8 cellular contexts compared by ENCODE assay signal in genomic region chr16:67537636-67538591, GRCh38. TPM values are rescaled to one million over a fixed set of nuclear protein-coding genes. Genes with fewer than 3 reads are reported as not detected.
DNase-seq lines count a peak whose midpoint lies in the region; ATAC-seq and TF ChIP-seq lines count a peak whose summit lies in the region.

No MANE protein-coding gene starts in this region.

- DNase-seq in PC-3 (no peak), left cardiac atrium (peak; percentile 84), T1000 (lab: John Stamatoyannopoulos, UW) (no peak), HK-2 (ENCODE audit: unreplicated experiment) (no peak), pons (ENCODE audit: low spot score) (no peak)
- DNase-seq in activated naive CD4-positive, alpha-beta T cell treated with anti-CD3 and anti-CD28 coated beads, Interleukin-2, amount 50 U/mL, for 72 hours (ENCODE audit: low spot score in 2 of 2) = peak; percentile 48 to 80

- BruUV-seq in PC-3 (replicated peaks; lab: Mats Ljungman, UMichigan) = no TSS peak

- no peak overlapping the region for H2AFZ ChIP-seq in PC-3 (ENCODE audit: low read length)

- CTCF ChIA-PET in PC-3 (lab: Charles Lee) = no interaction called here

- POLR2A ChIA-PET in PC-3 (lab: Charles Lee; ENCODE audit: unreplicated experiment) = no interaction called here

- H3K36me3 Mint-ChIP-seq in activated naive CD4-positive, alpha-beta T cell treated with anti-CD3 and anti-CD28 coated beads, Interleukin-2, amount 50 U/mL, for 72 hours = peaks cover 0 to 20% of the 10 kb centered on the region in 2 donors

- H3K27ac ChIP-seq in PC-3 (ENCODE audit: low read length) = no peak overlapping the region
- peak overlapping the region; percentile 65 for H3K27ac ChIP-seq in rectal smooth muscle tissue (ENCODE audit: low read depth, low read length)

- peak overlapping the region; percentile 75 for H3K4me2 ChIP-seq in PC-3 (ENCODE audit: low read length)

- H3K27ac Mint-ChIP-seq in activated naive CD4-positive, alpha-beta T cell treated with anti-CD3 and anti-CD28 coated beads, Interleukin-2, amount 50 U/mL, for 72 hours = no peak overlapping the region

- H3K9me2 ChIP-seq in PC-3 (replicated peaks; ENCODE audit: low read length) = no peaks in the 10 kb centered on the region

- 0 out of 2 replicates have a peak overlapping the region, but pooled peaks have one; percentile 22 for H3K9ac ChIP-seq in PC-3 (ENCODE audit: low read length)
- peak overlapping the region; percentile 45 for H3K9ac ChIP-seq in rectal smooth muscle tissue (ENCODE audit: low read length)

- H3K4me3 ChIP-seq in PC-3 (ENCODE audit: low read length) = peak overlapping the region; percentile 56; the same call in 1 of the 2 replicates
- peak overlapping the region; percentile 70 for H3K4me3 ChIP-seq in rectal smooth muscle tissue (ENCODE audit: low read length)

- H4K20me1 ChIP-seq in PC-3 (ENCODE audit: low read length) = no peaks in the 10 kb centered on the region

- peaks cover 12% of the 10 kb centered on the region; the same call in 1 of the 2 replicates for H3K36me3 ChIP-seq in PC-3 (ENCODE audit: low read depth, low read length)
- peaks cover 19% of the 10 kb centered on the region for H3K36me3 ChIP-seq in rectal smooth muscle tissue (ENCODE audit: control insufficient read depth, insufficient read depth, low read length)

- no peaks in the 10 kb centered on the region for H3F3A ChIP-seq in PC-3 (ENCODE audit: low read length, unreplicated experiment)

- peaks cover 9% of the 10 kb centered on the region; the same call in 1 of the 2 replicates for H3K4me1 ChIP-seq in PC-3 (ENCODE audit: insufficient read depth, low read length)
- H3K4me1 ChIP-seq in rectal smooth muscle tissue (ENCODE audit: control insufficient read depth, insufficient read depth, low read length) = peaks cover 6% of the 10 kb centered on the region

- no peaks in the 10 kb centered on the region for H3K9me3 ChIP-seq in PC-3 (ENCODE audit: low read length)

- ATAC-seq in GM19025 (IDR thresholded peaks at IDR 0.05; ENCODE audit: low read depth, unreplicated experiment) = peak; percentile 45
- ATAC-seq in PC-3 = peak; percentile 7; the same call in 1 of the 2 replicates
- peak; percentile 61 to 67 for ATAC-seq in activated naive CD4-positive, alpha-beta T cell treated with anti-CD3 and anti-CD28 coated beads, Interleukin-2, amount 50 U/mL, for 72 hours
- ATAC-seq in left cardiac atrium = peak; percentile 60 to 64

- no peaks in the 10 kb centered on the region for H3K27me3 ChIP-seq in PC-3 (ENCODE audit: low read length)
- H3K27me3 ChIP-seq in rectal smooth muscle tissue (ENCODE audit: control insufficient read depth, insufficient read depth, low read length) = no peaks in the 10 kb centered on the region

- intact Hi-C loops in PC-3 (cut with micrococcal nuclease) = no loop called here
- intact Hi-C loops in left cardiac atrium (cut with DNase I) = no loop called here

- no peak for TF ChIP-seq CTCF in PC-3 (conservative IDR thresholded peaks at IDR 0.05; ENCODE audit: low read depth, low read length)

- no peaks in the 10 kb centered on the region for H3K9me3 Mint-ChIP-seq in activated naive CD4-positive, alpha-beta T cell treated with anti-CD3 and anti-CD28 coated beads, Interleukin-2, amount 50 U/mL, for 72 hours

- peaks cover 7% of the 10 kb centered on the region; the same call in 1 of the 2 replicates for H3K79me2 ChIP-seq in PC-3 (ENCODE audit: low read length)

RNA-seq across cellular contexts. Expression of gene RIPOR1, which starts 9.3 kb away (rescaled TPM):
- 14.8 and 30.8 TPM in 2 replicates for total RNA-seq in PC-3 (2014; rRNA removed)
- 10 to 100 TPM; 34.1 to 41.4 TPM for total RNA-seq in activated naive CD4-positive, alpha-beta T cell treated with anti-CD3 and anti-CD28 coated beads, Interleukin-2, amount 50 U/mL, for 72 hours
- total RNA-seq in left cardiac atrium = 10 to 100 TPM; 66.2 to 80.9 TPM

RNA-seq across cellular contexts. Expression of gene CTCF, which starts 24.4 kb away (rescaled TPM):
- total RNA-seq in PC-3 (2014; rRNA removed) = 30.3 and 34.7 TPM in 2 replicates
- 10 to 100 TPM; 51.5 to 62.1 TPM for total RNA-seq in activated naive CD4-positive, alpha-beta T cell treated with anti-CD3 and anti-CD28 coated beads, Interleukin-2, amount 50 U/mL, for 72 hours
- 10 to 100 TPM; 22.7 to 25.7 TPM for total RNA-seq in left cardiac atrium

RNA-seq across cellular contexts. Expression of gene AGRP, which starts 54.6 kb away (rescaled TPM):
- total RNA-seq in PC-3 (2014; rRNA removed) (not detected in 2 replicates), left cardiac atrium (not detected)
- under 1 TPM in 1 of 2 donors, not detected in 1; 0.64 TPM for total RNA-seq in activated naive CD4-positive, alpha-beta T cell treated with anti-CD3 and anti-CD28 coated beads, Interleukin-2, amount 50 U/mL, for 72 hours

RNA-seq across cellular contexts. Expression of gene ATP6V0D1, which starts 57.0 kb away (rescaled TPM):
- total RNA-seq in PC-3 (2014; rRNA removed) (65.5 and 76.6 TPM in 2 replicates), left cardiac atrium (10 to 100 TPM; 66.9 to 71.3 TPM)
- total RNA-seq in activated naive CD4-positive, alpha-beta T cell treated with anti-CD3 and anti-CD28 coated beads, Interleukin-2, amount 50 U/mL, for 72 hours = 10 to 100 TPM; 20.4 to 22.5 TPM

Comparison
In these comparisons a context has a peak if more than half of its experiments do, and no peak if none do; other contexts are left out.
1. ATAC-seq: peak in every context shown above with its lines; median percentile 64 in activated naive CD4-positive, alpha-beta T cell treated with anti-CD3 and anti-CD28 coated beads, Interleukin-2, amount 50 U/mL, for 72 hours; 62 in left cardiac atrium; 45 in GM19025; 7 in PC-3.
2. DNase-seq: peak in activated naive CD4-positive, alpha-beta T cell treated with anti-CD3 and anti-CD28 coated beads, Interleukin-2, amount 50 U/mL, for 72 hours (2 of 2) and left cardiac atrium (single experiment); none in PC-3 (single experiment), T1000 (single experiment), HK-2 (single experiment) and pons (single experiment).